Comparison of ENCODE assay signal across 20 cellular contexts in genomic region chr2:159788218-159788617, GRCh38. TPM values are rescaled to one million over a fixed set of nuclear protein-coding genes. Genes with fewer than 3 reads are reported as not detected.
DNase-seq lines count a peak whose midpoint lies in the region; ATAC-seq and TF ChIP-seq lines count a peak whose summit lies in the region.
"Had no signal": no experiment of that assay in that cellular context is flagged by ENCODE, and none has a peak within 500 bp of the region (broad histone marks: within the 10 kb centered on the region; RNA-seq: fewer than 3 reads in every experiment).

No MANE protein-coding gene starts in this region.

- intact Hi-C loops in upper lobe of right lung (cut with DNase I) (no loop called here), cardiac septum (cut with DNase I) (no loop called here), adrenal gland (cut with DNase I) (no loop called here)

- peak; percentile 16 for DNase-seq in NCI-H345 (lab: John Stamatoyannopoulos, UW)
- DNase-seq in NCI-H345 treated with DMSO at 0.1 percent for 48 hours (lab: John Stamatoyannopoulos, UW; ENCODE audit: unreplicated experiment): no peak
- peak; percentile 81 for DNase-seq in NCI-H748 (lab: John Stamatoyannopoulos, UW; ENCODE audit: unreplicated experiment)
- peak; percentile 33 to 51 for DNase-seq in foreskin keratinocyte
- DNase-seq in upper lobe of right lung: no peak
- DNase-seq in cardiac septum (ENCODE audit: low spot score): no peak
- DNase-seq in adrenal gland: no peak
- DNase-seq: activated CD4-positive, alpha-beta T cell treated with anti-CD3 and anti-CD28 coated beads for 48 hours; COR-L47; NCI-H1694; NCI-H446; occipital lobe; retina; spleen; stimulated activated CD4-positive, alpha-beta T cell treated with anti-CD3 and anti-CD28 coated beads, Interleukin-4, amount 100 ng/mL, for 24 hours; stimulated activated naive CD8-positive, alpha-beta T cell treated with anti-CD3 and anti-CD28 coated beads, Interleukin-15, amount 100 ng/mL, for 72 hours had no signal

- 93 to 100% (median 96%) methylated on average over 3 of the region's 3 CpGs for WGBS in adrenal gland, 4 donors

- H3K27me3 ChIP-seq in foreskin keratinocyte (no peaks in the 10 kb centered on the region), upper lobe of right lung (no peaks in the 10 kb centered on the region), adrenal gland (no peaks in the 10 kb centered on the region)
- H3K27me3 ChIP-seq: spleen, tibial nerve had no signal

- H3K27ac ChIP-seq in foreskin keratinocyte (no peak overlapping the region), upper lobe of right lung (no peak overlapping the region), adrenal gland (no peak overlapping the region)
- H3K27ac ChIP-seq: tibial nerve had no signal

- H3K9me3 ChIP-seq in upper lobe of right lung (no peaks in the 10 kb centered on the region), adrenal gland (replicated peaks in 1 of 3) (no peaks in the 10 kb centered on the region)
- H3K9me3 ChIP-seq: spleen, tibial nerve had no signal

- H3K4me3 ChIP-seq in upper lobe of right lung: no peak overlapping the region
- no peak overlapping the region for H3K4me3 ChIP-seq in adrenal gland
- H3K4me3 ChIP-seq: spleen, tibial nerve had no signal

- ATAC-seq in foreskin keratinocyte (no peak), upper lobe of right lung (peak; percentile 88), GM18868 (IDR thresholded peaks at IDR 0.05; ENCODE audit: unreplicated experiment) (no peak)
- ATAC-seq: Right ventricle myocardium inferior; stimulated activated naive CD8-positive, alpha-beta T cell treated with anti-CD3 and anti-CD28 coated beads, Interleukin-15, amount 100 ng/mL, for 72 hours had no signal

- TF ChIP-seq CTCF in foreskin keratinocyte (conservative IDR thresholded peaks at IDR 0.05) (no peak), upper lobe of right lung (IDR thresholded peaks at IDR 0.05) (no peak), adrenal gland (IDR thresholded peaks at IDR 0.05) (no peak)

- peaks cover 3% of the 10 kb centered on the region for H3K4me1 ChIP-seq in foreskin keratinocyte
- peaks cover 38% of the 10 kb centered on the region for H3K4me1 ChIP-seq in upper lobe of right lung
- H3K4me1 ChIP-seq in adrenal gland (replicated peaks in 1 of 2): peaks cover 8 to 41% of the 10 kb centered on the region in 2 donors

- no peaks in the 10 kb centered on the region for H3K36me3 ChIP-seq in upper lobe of right lung
- no peaks in the 10 kb centered on the region for H3K36me3 ChIP-seq in adrenal gland (replicated peaks in 1 of 2)
- H3K36me3 ChIP-seq: spleen, tibial nerve had no signal

- no peak for TF ChIP-seq POLR2A in adrenal gland (IDR thresholded peaks at IDR 0.05)

RNA-seq across cellular contexts. Expression of gene CD302, which starts 9.8 kb away (rescaled TPM):
- total RNA-seq in foreskin keratinocyte (1.2 and 1.3 TPM in 2 replicates), upper lobe of right lung (109 TPM), cardiac septum (10.8 TPM), adrenal gland (100 to 1,000 TPM in 1 of 8 donors, 10 to 100 TPM in 7; 31.4 to 118 (median 45.4) TPM)
- polyA plus RNA-seq in foreskin keratinocyte (0.52 and 0.60 TPM in 2 replicates), adrenal gland (10 to 100 TPM; 18.5 to 44.1 (median 20.5) TPM)
- total RNA-seq: G401 had no signal

Comparison
In these comparisons a context has a peak if more than half of its experiments do, and no peak if none do; other contexts are left out.
1. DNase-seq: peak in NCI-H345 (single experiment), NCI-H748 (single experiment) and foreskin keratinocyte (2 of 2); none in NCI-H345 treated with DMSO at 0.1 percent for 48 hours (single experiment), upper lobe of right lung (single experiment), cardiac septum (single experiment) and adrenal gland (0 of 7).